1 cellular context compared by ENCODE assay signal in genomic region chr7:106659963-106660861, GRCh38.
TF ChIP-seq lines count a peak whose summit lies in the region.

No MANE protein-coding gene starts in this region.

TF ChIP-seq in K562, 482 proteins besides CTCF, POLR2A, EP300 and RAD21 (continued from another document and continues in another):
- TF ChIP-seq AFF4 (CRISPR knock-in tag; IDR thresholded peaks at IDR 0.05), result peak; percentile 93; the same call in 1 of the 2 replicates
- TF ChIP-seq GTF3C2 (IDR thresholded peaks at IDR 0.05; ENCODE audit: borderline replicate concordance, extremely low read depth, insufficient read length), result no peak
- no peak; the same call in 1 of the 2 replicates for TF ChIP-seq NFE2 (IDR thresholded peaks at IDR 0.05; ENCODE audit: low read depth)
- TF ChIP-seq SMARCB1 (IDR thresholded peaks at IDR 0.05; ENCODE audit: insufficient read length, low read depth), result peak; percentile 50
- TF ChIP-seq NCOA1 (IDR thresholded peaks at IDR 0.05; ENCODE audit: low read depth), result peak; percentile 64
- TF ChIP-seq TEAD4 (IDR thresholded peaks at IDR 0.05; ENCODE audit: low read length), result peak; percentile 53
- TF ChIP-seq TEAD4 (CRISPR knock-in tag; IDR thresholded peaks at IDR 0.05; ENCODE audit: borderline replicate concordance), result 0 out of 2 replicates have a peak, but pooled peaks have one; percentile 61
- TF ChIP-seq SMAD2 (IDR thresholded peaks at IDR 0.05; ENCODE audit: low read depth, low read length), result no peak
- no peak for TF ChIP-seq ZNF586 (CRISPR knock-in tag; conservative IDR thresholded peaks at IDR 0.05)
- no peak for TF ChIP-seq TAL1 (IDR thresholded peaks at IDR 0.05)
- peak; percentile 32 for TF ChIP-seq SETDB1 (IDR thresholded peaks at IDR 0.05; ENCODE audit: low read length)
- TF ChIP-seq BCOR (IDR thresholded peaks at IDR 0.05), result peak; percentile 69
- no peak for TF ChIP-seq SNRNP70 (optimal IDR thresholded peaks at IDR 0.05; ENCODE audit: low read depth, low read length)
- no peak for TF ChIP-seq MXD1 (CRISPR knock-in tag; IDR thresholded peaks at IDR 0.05; ENCODE audit: borderline replicate concordance, poor library complexity, severe bottlenecking)
- no peak; the same call in 1 of the 2 replicates for TF ChIP-seq TRIM28 (IDR thresholded peaks at IDR 0.05)
- TF ChIP-seq ELF1 (tag; IDR thresholded peaks at IDR 0.05), result peak; percentile 80
- TF ChIP-seq CBFB (CRISPR knock-in tag; IDR thresholded peaks at IDR 0.05), result no peak; the same call in 1 of the 2 replicates
- no peak for TF ChIP-seq SREBF1 (IDR thresholded peaks at IDR 0.05; ENCODE audit: borderline replicate concordance, low read depth, low read length)
- TF ChIP-seq ZNF507 (tag; conservative IDR thresholded peaks at IDR 0.05), result no peak
- no peak for TF ChIP-seq BMI1 (IDR thresholded peaks at IDR 0.05; ENCODE audit: low read length)
- TF ChIP-seq, protein P1, sequence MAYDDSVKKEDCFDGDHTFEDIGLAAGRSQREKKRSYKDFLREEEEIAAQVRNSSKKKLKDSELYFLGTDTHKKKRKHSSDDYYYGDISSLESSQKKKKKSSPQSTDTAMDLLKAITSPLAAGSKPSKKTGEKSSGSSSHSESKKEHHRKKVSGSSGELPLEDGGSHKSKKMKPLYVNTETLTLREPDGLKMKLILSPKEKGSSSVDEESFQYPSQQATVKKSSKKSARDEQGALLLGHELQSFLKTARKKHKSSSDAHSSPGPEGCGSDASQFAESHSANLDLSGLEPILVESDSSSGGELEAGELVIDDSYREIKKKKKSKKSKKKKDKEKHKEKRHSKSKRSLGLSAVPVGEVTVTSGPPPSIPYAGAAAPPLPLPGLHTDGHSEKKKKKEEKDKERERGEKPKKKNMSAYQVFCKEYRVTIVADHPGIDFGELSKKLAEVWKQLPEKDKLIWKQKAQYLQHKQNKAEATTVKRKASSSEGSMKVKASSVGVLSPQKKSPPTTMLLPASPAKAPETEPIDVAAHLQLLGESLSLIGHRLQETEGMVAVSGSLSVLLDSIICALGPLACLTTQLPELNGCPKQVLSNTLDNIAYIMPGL (CRISPR knock-in tag; IDR thresholded peaks at IDR 0.05), result peak; percentile 99
- peak; percentile 81 for TF ChIP-seq ZBTB9 (CRISPR knock-in tag; IDR thresholded peaks at IDR 0.05)
- TF ChIP-seq, protein P2, sequence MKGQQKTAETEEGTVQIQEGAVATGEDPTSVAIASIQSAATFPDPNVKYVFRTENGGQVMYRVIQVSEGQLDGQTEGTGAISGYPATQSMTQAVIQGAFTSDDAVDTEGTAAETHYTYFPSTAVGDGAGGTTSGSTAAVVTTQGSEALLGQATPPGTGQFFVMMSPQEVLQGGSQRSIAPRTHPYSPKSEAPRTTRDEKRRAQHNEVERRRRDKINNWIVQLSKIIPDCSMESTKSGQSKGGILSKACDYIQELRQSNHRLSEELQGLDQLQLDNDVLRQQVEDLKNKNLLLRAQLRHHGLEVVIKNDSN (CRISPR knock-in tag; IDR thresholded peaks at IDR 0.05), result peak; percentile 37; the same call in 1 of the 2 replicates
- no peak for TF ChIP-seq NUFIP1 (IDR thresholded peaks at IDR 0.05; ENCODE audit: partially characterized antibody)
- TF ChIP-seq CBX2 (IDR thresholded peaks at IDR 0.05; ENCODE audit: insufficient read depth, low read length, poor library complexity, severe bottlenecking), result no peak
- peak; percentile 55 to 84; a peak in 3 of 4 replicates for TF ChIP-seq RCOR1 (IDR thresholded peaks at IDR 0.05; ENCODE audit: borderline replicate concordance in 1 of 2, low read depth in 2 of 2, low read length in 2 of 2)
- TF ChIP-seq MCM2 (IDR thresholded peaks at IDR 0.05; ENCODE audit: low read depth), result no peak
- peak; percentile 72 for TF ChIP-seq GATAD2B (IDR thresholded peaks at IDR 0.05; ENCODE audit: borderline replicate concordance)
- TF ChIP-seq ZBTB8A (IDR thresholded peaks at IDR 0.05; ENCODE audit: partially characterized antibody), result no peak
- 0 out of 2 replicates have a peak, but pooled peaks have one; percentile 20 for TF ChIP-seq TCF7L2 (IDR thresholded peaks at IDR 0.05; ENCODE audit: low read depth, low read length)
- TF ChIP-seq CHAMP1 (IDR thresholded peaks at IDR 0.05), result peak; percentile 91
- TF ChIP-seq ERF (CRISPR knock-in tag; IDR thresholded peaks at IDR 0.05), result peak; percentile 94
- no peak for TF ChIP-seq U2AF2 (optimal IDR thresholded peaks at IDR 0.05; ENCODE audit: low read depth, low read length)
- TF ChIP-seq PRDM10 (IDR thresholded peaks at IDR 0.05; ENCODE audit: partially characterized antibody), result no peak
- no peak for TF ChIP-seq DIDO1 (tag; IDR thresholded peaks at IDR 0.05; ENCODE audit: low read depth)
- peak; percentile 64; the same call in 1 of the 2 replicates for TF ChIP-seq ZSCAN29 (IDR thresholded peaks at IDR 0.05)
- TF ChIP-seq CBX1 (IDR thresholded peaks at IDR 0.05; ENCODE audit: low read depth), result peak; percentile 97; the same call in 1 of the 2 replicates
- TF ChIP-seq ZBTB1 (CRISPR knock-in tag; IDR thresholded peaks at IDR 0.05; ENCODE audit: borderline replicate concordance, low read depth), result peak; percentile 15; the same call in 1 of the 2 replicates
- TF ChIP-seq MAX (CRISPR knock-in tag; IDR thresholded peaks at IDR 0.05), result peak; percentile 86
- peak; percentile 50 to 85; a peak in 2 of 4 replicates for TF ChIP-seq HDAC1 (IDR thresholded peaks at IDR 0.05)
- no peak for TF ChIP-seq FOXP4 (CRISPR knock-in tag; IDR thresholded peaks at IDR 0.05; ENCODE audit: borderline replicate concordance)
- TF ChIP-seq ZNF584 (CRISPR knock-in tag; IDR thresholded peaks at IDR 0.05; ENCODE audit: low read depth), result peak; percentile 90; the same call in 1 of the 2 replicates
- TF ChIP-seq NR3C1 (CRISPR knock-in tag; IDR thresholded peaks at IDR 0.05), result peak; percentile 86; the same call in 1 of the 2 replicates
- no peak for TF ChIP-seq NFYB (IDR thresholded peaks at IDR 0.05; ENCODE audit: extremely low read depth, insufficient read length)
